8 cellular contexts compared by ENCODE assay signal in genomic region chr12:27243804-27244679, GRCh38. TPM values are rescaled to one million over a fixed set of nuclear protein-coding genes. Genes with fewer than 3 reads are reported as not detected.
DNase-seq lines count a peak whose midpoint lies in the region; ATAC-seq and TF ChIP-seq lines count a peak whose summit lies in the region.

STK38L (plus strand) TSS chr12:27244286; CDS start chr12:27297721, 53,435 bp downstream.

- CTCF ChIA-PET in CD4-positive, alpha-beta T cell (lab: Charles Lee), result no interaction called here
- CTCF ChIA-PET in activated CD4-positive, alpha-beta memory T cell treated with anti-CD3 and anti-CD28 coated beads, Interleukin-2, amount 10 ng/mL, durations not matched to agents 7 days and 5 days (lab: Charles Lee), result interaction anchor here (0.8 to 1.5 kb wide), 6 partner anchors 62 to 232 kb away, joined by 3 to 4 read pairs (median 3); no protein-coding TSS in a partner anchor

- 7 to 8% methylated on average over 36 to 43 of the region's 69 CpGs for WGBS in lower leg skin, 2 donors

- intact Hi-C loops in CD4-positive, alpha-beta T cell (cut with DNase I, micrococcal nuclease), result loop anchor here (2.0 to 10.0 kb wide), 4 partner anchors 221 to 951 kb away; partner anchors contain the start of genes CCDC91 (in 1 of the 2), MED21 (in 1 of the 2), PPFIBP1 (in 1 of the 2) and TM7SF3 (in 1 of the 2)
- intact Hi-C loops in lower leg skin (cut with DNase I; ENCODE audit: low total_unique reads), result no loop called here

- H3K9me3 ChIP-seq in CD4-positive, alpha-beta T cell (ENCODE audit: control insufficient read depth, low read length), result no peaks in the 10 kb centered on the region
- no peaks in the 10 kb centered on the region for H3K9me3 ChIP-seq in duodenal mucosa (ENCODE audit: control insufficient read depth in 1 of 2, low read length in 2 of 2)

- peak within 1 kb of the TSS; percentile 92 for H3K27ac Mint-ChIP-seq in CD4-positive, alpha-beta T cell
- H3K27ac Mint-ChIP-seq in activated CD4-positive, alpha-beta memory T cell treated with anti-CD3 and anti-CD28 coated beads, Interleukin-2, amount 10 ng/mL, durations not matched to agents 7 days and 5 days, result peak within 1 kb of the TSS; percentile 91

- POLR2A ChIA-PET in CD4-positive, alpha-beta T cell (lab: Charles Lee), result interaction anchor here (0.9 to 2.5 kb wide), 8 partner anchors 9 to 411 kb away, joined by 3 to 16 read pairs (median 4); partner anchors contain the start of genes FGFR1OP2, ITPR2, MED21 and TM7SF3
- POLR2A ChIA-PET in activated CD4-positive, alpha-beta memory T cell treated with anti-CD3 and anti-CD28 coated beads, Interleukin-2, amount 10 ng/mL, durations not matched to agents 7 days and 5 days (lab: Charles Lee), result interaction anchor here (1.0 to 2.7 kb wide), 12 partner anchors 10 to 468 kb away, joined by 3 to 16 read pairs (median 4); partner anchors contain the start of genes FGFR1OP2, ITPR2, MED21 and TM7SF3

- H3K9me3 Mint-ChIP-seq in CD4-positive, alpha-beta T cell, result no peaks in the 10 kb centered on the region
- no peaks in the 10 kb centered on the region for H3K9me3 Mint-ChIP-seq in activated CD4-positive, alpha-beta memory T cell treated with anti-CD3 and anti-CD28 coated beads, Interleukin-2, amount 10 ng/mL, durations not matched to agents 7 days and 5 days

- no peaks in the 10 kb centered on the region for H3K27me3 ChIP-seq in CD4-positive, alpha-beta T cell (ENCODE audit: control insufficient read depth, insufficient read depth, low read length)
- H3K27me3 ChIP-seq in duodenal mucosa (ENCODE audit: control insufficient read depth in 1 of 2, insufficient read depth in 2 of 2, low read length in 2 of 2), result no peaks in the 10 kb centered on the region

- peak; percentile 95 for ATAC-seq in CD4-positive, alpha-beta T cell (ENCODE audit: poor library complexity)
- ATAC-seq in GM19395 (IDR thresholded peaks at IDR 0.05; ENCODE audit: unreplicated experiment) (peak; percentile 90), HG03565 (IDR thresholded peaks at IDR 0.05; ENCODE audit: unreplicated experiment) (peak; percentile 75)

- TF ChIP-seq CTCF in CD4-positive, alpha-beta T cell (IDR thresholded peaks at IDR 0.05), result no peak
- no peak for TF ChIP-seq CTCF in lower leg skin (IDR thresholded peaks at IDR 0.05)

- H3K36me3 ChIP-seq in duodenal mucosa (ENCODE audit: control insufficient read depth in 1 of 2, insufficient read depth in 2 of 2, low read length in 2 of 2), result no peaks in the 10 kb centered on the region

- peaks cover 23 to 28% of the 10 kb centered on the region in 2 donors for H3K4me1 ChIP-seq in duodenal mucosa (ENCODE audit: control insufficient read depth in 1 of 2, insufficient read depth in 2 of 2, low read length in 2 of 2)

- peaks cover 9% of the 10 kb centered on the region for H3K36me3 Mint-ChIP-seq in CD4-positive, alpha-beta T cell (ENCODE audit: low read depth)
- peaks cover 19% of the 10 kb centered on the region for H3K36me3 Mint-ChIP-seq in activated CD4-positive, alpha-beta memory T cell treated with anti-CD3 and anti-CD28 coated beads, Interleukin-2, amount 10 ng/mL, durations not matched to agents 7 days and 5 days (ENCODE audit: low read depth)

- peak; percentile 87 to 98 (median 93) for DNase-seq in CD4-positive, alpha-beta T cell
- peak; percentile 51 for DNase-seq in NCI-H748 treated with DMSO at 0.1 percent for 48 hours (lab: John Stamatoyannopoulos, UW)
- DNase-seq in activated CD4-positive, alpha-beta memory T cell treated with anti-CD3 and anti-CD28 coated beads, Interleukin-2, amount 10 ng/mL, durations not matched to agents 7 days and 5 days, result peak; percentile 98
- peak; percentile 95 to 99 for DNase-seq in lower leg skin (ENCODE audit: low spot score in 2 of 2)
- peak; percentile 97 for DNase-seq in stimulated activated CD4-positive, alpha-beta T cell treated with anti-CD3 and anti-CD28 coated beads, Interleukin-4, amount 100 ng/mL, for 48 hours (ENCODE audit: low read depth in 2 of 2)

- peaks cover 64% of the 10 kb centered on the region for H3K4me1 Mint-ChIP-seq in CD4-positive, alpha-beta T cell (ENCODE audit: low read depth)
- H3K4me1 Mint-ChIP-seq in activated CD4-positive, alpha-beta memory T cell treated with anti-CD3 and anti-CD28 coated beads, Interleukin-2, amount 10 ng/mL, durations not matched to agents 7 days and 5 days, result peaks cover 38% of the 10 kb centered on the region

- peak in 1 of 2 donors; percentile 51 for TF ChIP-seq POLR2A in lower leg skin (IDR thresholded peaks at IDR 0.05)

- H3K27me3 Mint-ChIP-seq in CD4-positive, alpha-beta T cell, result no peaks in the 10 kb centered on the region
- no peaks in the 10 kb centered on the region for H3K27me3 Mint-ChIP-seq in activated CD4-positive, alpha-beta memory T cell treated with anti-CD3 and anti-CD28 coated beads, Interleukin-2, amount 10 ng/mL, durations not matched to agents 7 days and 5 days

- H3K27ac ChIP-seq in CD4-positive, alpha-beta T cell (ENCODE audit: low read depth, low read length), result peak within 1 kb of the TSS; percentile 60
- peak within 1 kb of the TSS; percentile 68 for H3K27ac ChIP-seq in duodenal mucosa (ENCODE audit: low read depth, low read length)

- H3K4me3 ChIP-seq in duodenal mucosa (ENCODE audit: low read depth in 1 of 2, low read length in 2 of 2) (peak within 1 kb of the TSS; percentile 79 to 90), lower leg skin (ENCODE audit: low read depth, poor library complexity, severe bottlenecking) (peak within 1 kb of the TSS; percentile 61)

- H3K9ac ChIP-seq in duodenal mucosa (ENCODE audit: low read depth in 1 of 2, low read length in 2 of 2), result peak within 1 kb of the TSS; percentile 88

- peak within 1 kb of the TSS; percentile 99 for H3K4me3 Mint-ChIP-seq in CD4-positive, alpha-beta T cell
- H3K4me3 Mint-ChIP-seq in activated CD4-positive, alpha-beta memory T cell treated with anti-CD3 and anti-CD28 coated beads, Interleukin-2, amount 10 ng/mL, durations not matched to agents 7 days and 5 days, result peak within 1 kb of the TSS; percentile 99

RNA-seq across cellular contexts. Expression of gene STK38L, which starts in this region (rescaled TPM):
- total RNA-seq in CD4-positive, alpha-beta T cell, result 10 to 100 TPM; 18.3 to 21.0 TPM
- total RNA-seq in activated CD4-positive, alpha-beta memory T cell treated with anti-CD3 and anti-CD28 coated beads, Interleukin-2, amount 10 ng/mL, durations not matched to agents 7 days and 5 days, result 10 to 100 TPM; 19.1 to 25.8 TPM
- 10 to 100 TPM; 19.1 to 39.2 (median 27.1) TPM for total RNA-seq in lower leg skin

Comparison
In these comparisons a context has a peak if more than half of its experiments do, and no peak if none do; other contexts are left out.
1. Peak in every context shown above with its lines: DNase-seq, ATAC-seq, H3K4me3 ChIP-seq and H3K27ac ChIP-seq.